ENCODE assay signal across 13 cellular contexts in genomic region chr10:7288060-7288690, GRCh38.
"Had no signal": no experiment of that assay in that cellular context is flagged by ENCODE, and none has a peak within 500 bp of the region (broad histone marks: within the 10 kb centered on the region; RNA-seq: fewer than 3 reads in every experiment).

No MANE protein-coding gene starts in this region.

- H3K36me3 ChIP-seq: gastrocnemius medialis, tibial artery had no signal

- H3K4me3 ChIP-seq: body of pancreas, gastrocnemius medialis, tibial artery had no signal

- ATAC-seq: body of pancreas, gastrocnemius medialis had no signal

- H3K9me3 ChIP-seq: body of pancreas, gastrocnemius medialis, tibial artery had no signal

- DNase-seq: activated CD4-positive, alpha-beta T cell treated with anti-CD3 and anti-CD28 coated beads for 1 hour; activated naive CD4-positive, alpha-beta T cell treated with anti-CD3 and anti-CD28 coated beads, Interleukin-2, amount 50 U/mL, for 16 hours; central memory CD4-positive, alpha-beta T cell; cortex of kidney; effector memory CD4-positive, alpha-beta T cell; gastrocnemius medialis; hippocampal formation; kidney glomerular epithelial cell; stimulated activated CD4-positive, alpha-beta T cell treated with anti-CD3 and anti-CD28 coated beads, Interleukin-4, amount 100 ng/mL, for 4 hours; T-helper 9 cell; tibial artery had no signal

- H3K27ac Mint-ChIP-seq: activated T-helper 1 cell treated with anti-CD3 and anti-CD28 coated beads, Interleukin-12 subunit alpha, Interleukin-12 subunit beta, Interleukin-2, Interleukin-4 antibody, amounts not matched to agents 30 ng/mL and 10 ng/mL and 1 ng/mL, durations not matched to agents 14 hours and 24 hours and 36 hours had no signal

- H3K9me3 Mint-ChIP-seq: activated T-helper 1 cell treated with anti-CD3 and anti-CD28 coated beads, Interleukin-12 subunit alpha, Interleukin-12 subunit beta, Interleukin-2, Interleukin-4 antibody, amounts not matched to agents 30 ng/mL and 10 ng/mL and 1 ng/mL, durations not matched to agents 14 hours and 24 hours and 36 hours had no signal

- H3K27ac ChIP-seq: body of pancreas, gastrocnemius medialis, tibial artery had no signal

- H3K27me3 ChIP-seq: body of pancreas, gastrocnemius medialis, tibial artery had no signal

- H3K4me3 Mint-ChIP-seq: activated T-helper 1 cell treated with anti-CD3 and anti-CD28 coated beads, Interleukin-12 subunit alpha, Interleukin-12 subunit beta, Interleukin-2, Interleukin-4 antibody, amounts not matched to agents 30 ng/mL and 10 ng/mL and 1 ng/mL, durations not matched to agents 14 hours and 24 hours and 36 hours had no signal

- H3K4me1 ChIP-seq: body of pancreas, gastrocnemius medialis, tibial artery had no signal
